13 cellular contexts compared by ENCODE assay signal in genomic region chr7:16318989-16319915, GRCh38.
DNase-seq lines count a peak whose midpoint lies in the region; ATAC-seq, FAIRE-seq and TF ChIP-seq lines count a peak whose summit lies in the region.
"Had no signal": no experiment of that assay in that cellular context is flagged by ENCODE, and none has a peak within 500 bp of the region (broad histone marks: within the 10 kb centered on the region; RNA-seq: fewer than 3 reads in every experiment).

No MANE protein-coding gene starts in this region.

- no peaks in the 10 kb centered on the region for H3K27me3 Mint-ChIP-seq in CD8-positive, alpha-beta T cell (ENCODE audit: low read depth)
- H3K27me3 Mint-ChIP-seq: activated naive CD8-positive, alpha-beta T cell treated with anti-CD3 and anti-CD28 coated beads, Interleukin-2, amount 50 U/mL, for 24 hours; B cell; memory B cell had no signal

- H3K27ac ChIP-seq in brain microvascular endothelial cell (peak overlapping the region; percentile 46), keratinocyte (ENCODE audit: control insufficient read depth, insufficient read depth, low read length) (no peak overlapping the region), substantia nigra (ENCODE audit: low read depth, low read length, poor library complexity, severe bottlenecking) (no peak overlapping the region)
- no peak overlapping the region for H3K27ac ChIP-seq in CD8-positive, alpha-beta T cell (ENCODE audit: low read depth, low read length)
- H3K27ac ChIP-seq: vagina had no signal

- CTCF ChIA-PET in CD8-positive, alpha-beta T cell (lab: Charles Lee) = no interaction called here

- no peak overlapping the region for H3K9ac ChIP-seq in keratinocyte (ENCODE audit: control insufficient read depth, extremely low read depth, insufficient read depth, low read length)

- no peak overlapping the region for H3K4me3 ChIP-seq in brain microvascular endothelial cell (ENCODE audit: low read depth, low read length)
- H3K4me3 ChIP-seq in keratinocyte (ENCODE audit: control insufficient read depth in 2 of 3, extremely low read depth in 1 of 3, insufficient read depth in 2 of 3, low read depth in 1 of 3, low read length in 3 of 3) = no peak overlapping the region
- H3K4me3 ChIP-seq in CD8-positive, alpha-beta T cell (ENCODE audit: low read depth, low read length) = no peak overlapping the region
- H3K4me3 ChIP-seq: vagina had no signal

- H2AFZ ChIP-seq in keratinocyte (ENCODE audit: control insufficient read depth, low read length) = no peak overlapping the region

- H3K9me1 ChIP-seq in keratinocyte (ENCODE audit: control insufficient read depth, extremely low read depth, insufficient read depth, low read length) = no peaks in the 10 kb centered on the region

- ATAC-seq in CD8-positive, alpha-beta T cell = no peak
- ATAC-seq: activated naive CD8-positive, alpha-beta T cell treated with anti-CD3 and anti-CD28 coated beads, Interleukin-2, amount 50 U/mL, for 24 hours had no signal

- H3K36me3 Mint-ChIP-seq in CD8-positive, alpha-beta T cell = no peaks in the 10 kb centered on the region
- H3K36me3 Mint-ChIP-seq: memory B cell had no signal

- no peaks in the 10 kb centered on the region for H3K4me1 Mint-ChIP-seq in CD8-positive, alpha-beta T cell (ENCODE audit: low read depth)
- H3K4me1 Mint-ChIP-seq: activated naive CD8-positive, alpha-beta T cell treated with anti-CD3 and anti-CD28 coated beads, Interleukin-2, amount 50 U/mL, for 24 hours; B cell; memory B cell had no signal

- no peak for TF ChIP-seq CTCF in brain microvascular endothelial cell (IDR thresholded peaks at IDR 0.05; ENCODE audit: low read depth, low read length, missing control alignments)
- no peak for TF ChIP-seq CTCF in keratinocyte (optimal IDR thresholded peaks at IDR 0.05 in 1 of 3, IDR thresholded peaks at IDR 0.05 in 1 of 3, conservative IDR thresholded peaks at IDR 0.05 in 1 of 3; ENCODE audit: extremely low read depth in 1 of 3, insufficient read depth in 2 of 3, low read length in 3 of 3)
- TF ChIP-seq CTCF in CD8-positive, alpha-beta T cell (IDR thresholded peaks at IDR 0.05) = no peak

- H3K36me3 ChIP-seq in brain microvascular endothelial cell (replicated peaks) = no peaks in the 10 kb centered on the region
- no peaks in the 10 kb centered on the region for H3K36me3 ChIP-seq in keratinocyte (ENCODE audit: control insufficient read depth in 2 of 2, extremely low read depth in 1 of 2, insufficient read depth in 2 of 2, low read length in 2 of 2)
- no peaks in the 10 kb centered on the region for H3K36me3 ChIP-seq in CD8-positive, alpha-beta T cell (ENCODE audit: insufficient read depth, low read length)
- H3K36me3 ChIP-seq: vagina had no signal

- no peak overlapping the region for H3K4me2 ChIP-seq in keratinocyte (ENCODE audit: control insufficient read depth, extremely low read depth, insufficient read depth, low read depth, low read length)

- FAIRE-seq in keratinocyte (lab: Jason Lieb, UNC) = peak; percentile 9

- intact Hi-C loops in CD8-positive, alpha-beta T cell (cut with DNase I, micrococcal nuclease) = no loop called here

- DNase-seq in Caki2 (ENCODE audit: low read depth) (peak; percentile 7), NCI-H1694 (lab: John Stamatoyannopoulos, UW) (peak; percentile 21), brain microvascular endothelial cell (peak; percentile 64), keratinocyte (ENCODE audit: low read depth, low spot score) (no peak), cerebellar cortex (ENCODE audit: low spot score) (no peak), substantia nigra (lab: John Stamatoyannopoulos, UW) (no peak), HuH-7 (ENCODE audit: low spot score) (no peak)
- DNase-seq in CD8-positive, alpha-beta T cell = no peak
- DNase-seq: activated naive CD8-positive, alpha-beta T cell treated with anti-CD3 and anti-CD28 coated beads, Interleukin-2, amount 50 U/mL, for 24 hours; effector memory CD4-positive, alpha-beta T cell had no signal

- H3K9me3 ChIP-seq in keratinocyte (ENCODE audit: control insufficient read depth, low read depth, low read length) = no peaks in the 10 kb centered on the region
- H3K9me3 ChIP-seq in CD8-positive, alpha-beta T cell (ENCODE audit: low read length) = no peaks in the 10 kb centered on the region
- H3K9me3 ChIP-seq: vagina had no signal

- H4K20me1 ChIP-seq in keratinocyte (ENCODE audit: control insufficient read depth, extremely low read depth, insufficient read depth, low read length) = no peaks in the 10 kb centered on the region

- H3K27me3 ChIP-seq in brain microvascular endothelial cell (replicated peaks) (no peaks in the 10 kb centered on the region), keratinocyte (ENCODE audit: control insufficient read depth, extremely low read depth, insufficient read depth, low read length) (no peaks in the 10 kb centered on the region)
- no peaks in the 10 kb centered on the region for H3K27me3 ChIP-seq in CD8-positive, alpha-beta T cell (ENCODE audit: insufficient read depth, low read length)
- H3K27me3 ChIP-seq: vagina had no signal

- H3K4me3 Mint-ChIP-seq in CD8-positive, alpha-beta T cell = no peak overlapping the region
- H3K4me3 Mint-ChIP-seq: activated naive CD8-positive, alpha-beta T cell treated with anti-CD3 and anti-CD28 coated beads, Interleukin-2, amount 50 U/mL, for 24 hours; B cell; memory B cell had no signal

- peaks cover 11% of the 10 kb centered on the region for H3K4me1 ChIP-seq in keratinocyte (ENCODE audit: control insufficient read depth, extremely low read depth, insufficient read depth, low read length)
- no peaks in the 10 kb centered on the region for H3K4me1 ChIP-seq in CD8-positive, alpha-beta T cell (ENCODE audit: insufficient read depth, low read length)
- H3K4me1 ChIP-seq: vagina had no signal

- dilution Hi-C loops in keratinocyte (cut with MboI; ENCODE audit: extremely low pct_ligation_motif_present, low sequenced_read_pairs) = no loop called here

- no peaks in the 10 kb centered on the region for H3K9me3 Mint-ChIP-seq in CD8-positive, alpha-beta T cell
- H3K9me3 Mint-ChIP-seq: activated naive CD8-positive, alpha-beta T cell treated with anti-CD3 and anti-CD28 coated beads, Interleukin-2, amount 50 U/mL, for 24 hours; memory B cell had no signal

- in situ Hi-C loops in Caki2 (cut with HindIII; ENCODE audit: low pct_unique_long_range_greater_than_20kb, low sequenced_read_pairs) (no loop called here), brain microvascular endothelial cell (cut with HindIII; ENCODE audit: low pct_ligation_motif_present, low sequenced_read_pairs) (no loop called here)

- no peak overlapping the region for H3K27ac Mint-ChIP-seq in CD8-positive, alpha-beta T cell
- H3K27ac Mint-ChIP-seq: activated naive CD8-positive, alpha-beta T cell treated with anti-CD3 and anti-CD28 coated beads, Interleukin-2, amount 50 U/mL, for 24 hours; B cell; memory B cell had no signal

- no peaks in the 10 kb centered on the region for H3K79me2 ChIP-seq in keratinocyte (ENCODE audit: control insufficient read depth, insufficient read depth, low read length)

- POLR2A ChIA-PET in CD8-positive, alpha-beta T cell (lab: Charles Lee) = no interaction called here

Comparison
In these comparisons a context has a peak if more than half of its experiments do, and no peak if none do; other contexts are left out.
1. DNase-seq: peak in Caki2 (single experiment), NCI-H1694 (single experiment) and brain microvascular endothelial cell (single experiment); none in keratinocyte (single experiment), cerebellar cortex (single experiment), CD8-positive, alpha-beta T cell (0 of 7), substantia nigra (0 of 49) and HuH-7 (single experiment).